7 cellular contexts compared by ENCODE assay signal in genomic region chr3:174377684-174378083, GRCh38.
"Had no signal": no experiment of that assay in that cellular context is flagged by ENCODE, and none has a peak within 500 bp of the region (broad histone marks: within the 10 kb centered on the region; RNA-seq: fewer than 3 reads in every experiment).

No MANE protein-coding gene starts in this region.

- H3K9me3 Mint-ChIP-seq: GM23338, H9 had no signal

- H3K27ac Mint-ChIP-seq: GM23338, H9 had no signal

- ATAC-seq: GM23338 had no signal

- H3K4me1 Mint-ChIP-seq: GM23338 had no signal

- H3K4me3 ChIP-seq: GM23338 had no signal

- DNase-seq: HCEC 1CT, IMR-90 had no signal

- FAIRE-seq: H1, H54 had no signal

- H3K27ac ChIP-seq: HL-60 had no signal

- H3K4me3 Mint-ChIP-seq: GM23338, H9 had no signal
